ENCODE assay signal across 9 cellular contexts in the genomic region with DNA sequence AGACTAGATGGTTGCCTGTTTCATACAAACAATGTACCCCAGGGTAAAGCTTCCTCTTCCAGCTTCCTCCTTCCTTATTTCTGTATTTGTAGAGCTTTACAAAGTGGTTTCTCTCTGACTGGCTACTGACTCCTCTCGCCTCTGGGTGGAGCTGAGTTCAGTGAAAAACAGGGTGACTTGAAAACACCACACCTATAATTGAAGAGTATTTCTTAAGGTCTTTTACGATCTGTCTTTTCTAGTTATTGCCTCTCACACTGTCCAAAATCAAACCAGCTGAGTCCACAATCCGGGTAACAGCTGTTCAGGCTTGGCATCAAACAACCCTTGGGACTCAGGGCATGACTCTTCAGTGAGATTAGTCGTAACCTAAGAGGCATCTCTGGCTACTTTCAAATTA.
A peak's percentile ranks its signal among the peaks of the same experiment; 100 is the strongest.
DNase-seq lines count a peak whose midpoint lies in the region; ATAC-seq, FAIRE-seq and TF ChIP-seq lines count a peak whose summit lies in the region.
"Had no signal": no experiment of that assay in that cellular context is flagged by ENCODE, and none has a peak within 500 bp of the region (broad histone marks: within the 10 kb centered on the region; RNA-seq: fewer than 3 reads in every experiment).

No MANE protein-coding gene starts in this region.

- peaks cover 12% of the 10 kb centered on the region for H3K27me3 Mint-ChIP-seq in activated CD4-positive, alpha-beta T cell treated with anti-CD3 and anti-CD28 coated beads, Interleukin-2, amount 10 ng/mL, durations not matched to agents 24 days and 14 days

- no peak overlapping the region for H3K27ac ChIP-seq in GM12878 (ENCODE audit: control insufficient read depth, insufficient read depth)
- H3K27ac ChIP-seq in ascending aorta = no peak overlapping the region

- no peaks in the 10 kb centered on the region for H4K20me1 ChIP-seq in GM12878 (ENCODE audit: control insufficient read depth, insufficient read depth)

- no peaks in the 10 kb centered on the region for H3K79me2 ChIP-seq in GM12878 (ENCODE audit: control insufficient read depth, insufficient read depth, low read length)

- H2AFZ ChIP-seq in GM12878 (ENCODE audit: control insufficient read depth, low read depth, low read length) = peak overlapping the region; percentile 39

- in situ Hi-C loops in GM12878 (cut with MboI) = no loop called here

- 10% methylated on average over 4 of the region's 4 CpGs for WGBS in GM12878 (ENCODE audit: insufficient coverage, insufficient replicate concordance, low lambda C conversion rate, missing lambda C conversion rate)

- H3K4me1 ChIP-seq in GM12878 (ENCODE audit: control insufficient read depth, insufficient read depth, low read length) (peaks cover 5% of the 10 kb centered on the region; the same call in 1 of the 2 replicates), ascending aorta (peaks cover 0 to 4% of the 10 kb centered on the region in 2 donors)

- TF ChIP-seq CTCF in GM12878 (IDR thresholded peaks at IDR 0.05 in 2 of 3, conservative IDR thresholded peaks at IDR 0.05 in 1 of 3; ENCODE audit: control insufficient read depth in 2 of 3, extremely low read depth in 1 of 3, insufficient read depth in 1 of 3, low read depth in 3 of 3, low read length in 3 of 3) (no peak), omental fat pad (IDR thresholded peaks at IDR 0.05) (no peak), ascending aorta (IDR thresholded peaks at IDR 0.05) (no peak)

- POLR2A ChIA-PET in GM12878 (lab: Charles Lee) = interaction anchor here (1.0 kb wide), 1 partner anchor 8 kb away, joined by 3 read pairs; no protein-coding TSS in a partner anchor

- no peak for TF ChIP-seq POLR2A in GM12878 (IDR thresholded peaks at IDR 0.05; ENCODE audit: low read depth, low read length)

- H3K9me3 Mint-ChIP-seq in activated CD4-positive, alpha-beta T cell treated with anti-CD3 and anti-CD28 coated beads, Interleukin-2, amount 10 ng/mL, durations not matched to agents 24 days and 14 days = peaks cover 6% of the 10 kb centered on the region
- H3K9me3 Mint-ChIP-seq: nephron had no signal

- H3K9ac ChIP-seq in GM12878 (ENCODE audit: control insufficient read depth, insufficient read depth, low read length) = no peak overlapping the region

- no peaks in the 10 kb centered on the region for H3K36me3 Mint-ChIP-seq in activated CD4-positive, alpha-beta T cell treated with anti-CD3 and anti-CD28 coated beads, Interleukin-2, amount 10 ng/mL, durations not matched to agents 24 days and 14 days (ENCODE audit: low read depth)

- no peaks in the 10 kb centered on the region for H3K36me3 ChIP-seq in GM12878 (ENCODE audit: control insufficient read depth in 2 of 2, insufficient read depth in 2 of 2, low read length in 1 of 2)
- H3K36me3 ChIP-seq in ascending aorta = no peaks in the 10 kb centered on the region

- H3K9me3 ChIP-seq in GM12878 (replicated peaks; ENCODE audit: control insufficient read depth, insufficient read depth, low read length) (no peaks in the 10 kb centered on the region), ascending aorta (no peaks in the 10 kb centered on the region)

- intact Hi-C loops in activated CD4-positive, alpha-beta T cell treated with anti-CD3 and anti-CD28 coated beads, Interleukin-2, amount 10 ng/mL, durations not matched to agents 24 days and 14 days (cut with micrococcal nuclease) = loop anchor here (2.0 kb wide), 1 partner anchor 20 kb away; no protein-coding TSS in a partner anchor
- intact Hi-C loops in GM12878 (cut with micrococcal nuclease; ENCODE audit: unreplicated experiment) = no loop called here
- intact Hi-C loops in ascending aorta (cut with DNase I) = no loop called here

- SMC1A ChIA-PET in GM12878 (lab: Charles Lee; ENCODE audit: uncharacterized antibody, unreplicated experiment) = interaction anchor here (0.7 to 5.8 kb wide), 16 partner anchors 10 to 255 kb away, joined by 3 to 37 read pairs (median 4); no protein-coding TSS in a partner anchor

- H3K27ac Mint-ChIP-seq in activated CD4-positive, alpha-beta T cell treated with anti-CD3 and anti-CD28 coated beads, Interleukin-2, amount 10 ng/mL, durations not matched to agents 24 days and 14 days = no peak overlapping the region
- H3K27ac Mint-ChIP-seq: nephron had no signal

- RAD21 ChIA-PET in GM12878 (lab: Charles Lee; ENCODE audit: unreplicated experiment) = interaction anchor here (0.6 to 3.1 kb wide), 11 partner anchors 9 to 786 kb away, joined by 3 to 23 read pairs (median 3); no protein-coding TSS in a partner anchor

- TF ChIP-seq EP300 in GM12878 (IDR thresholded peaks at IDR 0.05; ENCODE audit: borderline replicate concordance in 1 of 2, control insufficient read depth in 1 of 2, low read depth in 2 of 2, low read length in 2 of 2) = no peak

- no peak overlapping the region for H3K4me3 Mint-ChIP-seq in activated CD4-positive, alpha-beta T cell treated with anti-CD3 and anti-CD28 coated beads, Interleukin-2, amount 10 ng/mL, durations not matched to agents 24 days and 14 days
- H3K4me3 Mint-ChIP-seq: nephron had no signal

- 0 out of 2 replicates have a peak overlapping the region, but pooled peaks have one; percentile 7 for H3K4me2 ChIP-seq in GM12878 (ENCODE audit: control insufficient read depth, insufficient read depth)

- H3K4me3 ChIP-seq in GM12878 (no peak overlapping the region), ascending aorta (no peak overlapping the region)

- ATAC-seq in HG03342 (IDR thresholded peaks at IDR 0.05; ENCODE audit: unreplicated experiment) (peak; percentile 78), GM12878 (peak; percentile 82), omental fat pad (ENCODE audit: low FRiP score) (peak; percentile 57)

- peak; percentile 54 for DNase-seq in activated CD4-positive, alpha-beta T cell treated with anti-CD3 and anti-CD28 coated beads, Interleukin-2, amount 10 ng/mL, durations not matched to agents 24 days and 14 days
- DNase-seq in activated CD4-positive, alpha-beta T cell treated with anti-CD3 and anti-CD28 coated beads, Interleukin-2, amount 50 U/mL, for 4 hours = no peak
- no peak for DNase-seq in GM12878 (ENCODE audit: low read depth, low spot score)
- DNase-seq in omental fat pad (ENCODE audit: low spot score) = no peak
- DNase-seq in ascending aorta (ENCODE audit: low spot score in 2 of 2) = no peak
- DNase-seq in NCI-H2171 (lab: John Stamatoyannopoulos, UW) = no peak
- DNase-seq in activated T-cell treated with anti-CD3 and anti-CD28 coated beads, Interleukin-2, amount 50 U/mL, for 1 hour = no peak

- peaks cover 12% of the 10 kb centered on the region for H3K4me1 Mint-ChIP-seq in activated CD4-positive, alpha-beta T cell treated with anti-CD3 and anti-CD28 coated beads, Interleukin-2, amount 10 ng/mL, durations not matched to agents 24 days and 14 days
- H3K4me1 Mint-ChIP-seq: nephron had no signal

- no TSS peak for BruUV-seq in GM12878 (replicated peaks; lab: Mats Ljungman, UMichigan)

- CTCF ChIA-PET in GM12878 (lab: Yijun Ruan, JAX) = interaction anchor here (0.8 to 2.7 kb wide), 16 partner anchors 8 to 250 kb away, joined by 3 to 15 read pairs (median 3); partner anchors contain the start of gene ARRDC3

- H3K27me3 ChIP-seq in GM12878 (replicated peaks in 1 of 2; ENCODE audit: control insufficient read depth in 2 of 2, insufficient read depth in 2 of 2, low read length in 1 of 2) = no peaks in the 10 kb centered on the region
- no peaks in the 10 kb centered on the region for H3K27me3 ChIP-seq in ascending aorta

- peak; percentile 59 for FAIRE-seq in GM12878 (lab: Jason Lieb, UNC)

- no peak for TF ChIP-seq RAD21 in GM12878 (IDR thresholded peaks at IDR 0.05; ENCODE audit: insufficient read depth, low read depth, low read length)

TF ChIP-seq in GM12878, 131 proteins besides CTCF, POLR2A, EP300 and RAD21:
- TF ChIP-seq JUND (IDR thresholded peaks at IDR 0.05; ENCODE audit: low read depth, low read length) = no peak
- no peak for TF ChIP-seq RBBP5 (conservative IDR thresholded peaks at IDR 0.05)
- TF ChIP-seq RUNX3 (IDR thresholded peaks at IDR 0.05; ENCODE audit: low read length) = no peak
- TF ChIP-seq MTA3 (IDR thresholded peaks at IDR 0.05; ENCODE audit: borderline replicate concordance, low read length) = no peak
- no peak for TF ChIP-seq POLR2AphosphoS5 (IDR thresholded peaks at IDR 0.05; ENCODE audit: low read length)
- no peak for TF ChIP-seq RELA (IDR thresholded peaks at IDR 0.05; ENCODE audit: borderline replicate concordance, partially characterized antibody)
- no peak for TF ChIP-seq LARP7 (IDR thresholded peaks at IDR 0.05)
- TF ChIP-seq MLLT1 (IDR thresholded peaks at IDR 0.05) = no peak
- TF ChIP-seq SMARCA5 (IDR thresholded peaks at IDR 0.05) = no peak
- no peak for TF ChIP-seq NFYA (IDR thresholded peaks at IDR 0.05; ENCODE audit: borderline replicate concordance, low read depth, low read length)
- TF ChIP-seq FOXK2 (IDR thresholded peaks at IDR 0.05) = no peak
- no peak for TF ChIP-seq SMAD5 (IDR thresholded peaks at IDR 0.05; ENCODE audit: low read depth)
- no peak for TF ChIP-seq SUZ12 (IDR thresholded peaks at IDR 0.05; ENCODE audit: unreplicated experiment)
- TF ChIP-seq SMC3 (IDR thresholded peaks at IDR 0.05; ENCODE audit: borderline replicate concordance, low read length) = no peak
